Comparison of ENCODE assay signal across 30 cellular contexts in genomic region chr1:229751629-229752028, GRCh38.
"Had no signal": no experiment of that assay in that cellular context is flagged by ENCODE, and none has a peak within 500 bp of the region (broad histone marks: within the 10 kb centered on the region; RNA-seq: fewer than 3 reads in every experiment).

No MANE protein-coding gene starts in this region.

- DNase-seq: colonic mucosa; effector CD8-positive, alpha-beta T cell; esophagus squamous epithelium; foreskin melanocyte; glutamatergic neuron; heart right ventricle; hippocampal formation; kidney glomerular epithelial cell; left colon; left ventricle myocardium superior; lower lobe of right lung; naive thymus-derived CD4-positive, alpha-beta T cell; nucleus accumbens; stimulated activated CD4-positive, alpha-beta T cell treated with anti-CD3 and anti-CD28 coated beads, Interleukin-12 subunit alpha, Interleukin-12 subunit beta, amount 100 ng/mL, for 4 hours; stimulated activated CD4-positive, alpha-beta T cell treated with anti-CD3 and anti-CD28 coated beads, Interleukin-1b, Interleukin-23, amount 100 ng/mL, for 48 hours; stimulated activated CD4-positive, alpha-beta T cell treated with anti-CD3 and anti-CD28 coated beads, Interleukin-4, amount 100 ng/mL, for 1 hour; stimulated activated CD8-positive, alpha-beta memory T cell treated with anti-CD3 and anti-CD28 coated beads, Interleukin-4, amount 100 ng/mL, for 48 hours; stimulated activated naive CD4-positive, alpha-beta T cell; stimulated activated naive CD8-positive, alpha-beta T cell treated with anti-CD3 and anti-CD28 coated beads, Interleukin-15, amount 100 ng/mL, for 72 hours; transverse colon had no signal

- ATAC-seq: heart right ventricle; left colon; left ventricle myocardium superior; lower lobe of right lung; naive thymus-derived CD4-positive, alpha-beta T cell; sciatic nerve; stimulated activated naive CD8-positive, alpha-beta T cell treated with anti-CD3 and anti-CD28 coated beads, Interleukin-15, amount 100 ng/mL, for 72 hours had no signal

- H3K27me3 Mint-ChIP-seq: dendritic cell treated with granulocyte-macrophage colony-stimulating factor and Interleukin-4, amounts not matched to agents 40 ng/mL and 50 ng/mL, for 4 days had no signal

- H3K9me3 ChIP-seq: colonic mucosa, esophagus squamous epithelium, prostate gland, suprapubic skin, vagina had no signal

- H3K27ac Mint-ChIP-seq: dendritic cell treated with granulocyte-macrophage colony-stimulating factor and Interleukin-4, amounts not matched to agents 40 ng/mL and 50 ng/mL, for 4 days; memory B cell; mesothelial cell of epicardium; naive thymus-derived CD4-positive, alpha-beta T cell; nephron; stimulated activated naive CD8-positive, alpha-beta T cell treated with anti-CD3 and anti-CD28 coated beads, Interleukin-15, amount 100 ng/mL, for 72 hours had no signal

- H3K4me1 Mint-ChIP-seq: mesothelial cell of epicardium, nephron had no signal

- H3K4me3 Mint-ChIP-seq: dendritic cell treated with granulocyte-macrophage colony-stimulating factor and Interleukin-4, amounts not matched to agents 40 ng/mL and 50 ng/mL, for 4 days; memory B cell; mesothelial cell of epicardium; naive thymus-derived CD4-positive, alpha-beta T cell; nephron; stimulated activated naive CD8-positive, alpha-beta T cell treated with anti-CD3 and anti-CD28 coated beads, Interleukin-15, amount 100 ng/mL, for 72 hours had no signal

- H3K4me1 ChIP-seq: colonic mucosa, esophagus squamous epithelium, lower lobe of right lung, prostate gland, right atrium auricular region, suprapubic skin, vagina had no signal

- H3K4me2 ChIP-seq: smooth muscle cell had no signal

- H3K36me3 Mint-ChIP-seq: mesothelial cell of epicardium; naive thymus-derived CD4-positive, alpha-beta T cell had no signal

- H3K9me3 Mint-ChIP-seq: dendritic cell treated with granulocyte-macrophage colony-stimulating factor and Interleukin-4, amounts not matched to agents 40 ng/mL and 50 ng/mL, for 4 days; memory B cell had no signal

- H3K36me3 ChIP-seq: colonic mucosa, esophagus squamous epithelium, heart right ventricle, lower lobe of right lung, prostate gland, right atrium auricular region, suprapubic skin, transverse colon, vagina had no signal

- H3K4me3 ChIP-seq: colonic mucosa, esophagus squamous epithelium, heart right ventricle, lower lobe of right lung, prostate gland, right atrium auricular region, smooth muscle cell, suprapubic skin, transverse colon, vagina had no signal

- H3K27ac ChIP-seq: colonic mucosa, esophagus squamous epithelium, heart right ventricle, lower lobe of right lung, prostate gland, right atrium auricular region, suprapubic skin, transverse colon, vagina had no signal

- H3K27me3 ChIP-seq: colonic mucosa, right atrium auricular region, suprapubic skin, transverse colon, vagina had no signal
